ENCODE assay signal across 2 cellular contexts in genomic region chr15:74389115-74390048, GRCh38.
TF ChIP-seq lines count a peak whose summit lies in the region.

No MANE protein-coding gene starts in this region.

TF ChIP-seq in HEK293, 187 proteins besides CTCF, POLR2A, EP300 and RAD21 (continued from another document and continues in another):
- TF ChIP-seq ZNF677 (tag by site-specific recombination; IDR thresholded peaks at IDR 0.05) (no peak), ZNF398 (tag by site-specific recombination; IDR thresholded peaks at IDR 0.05) (peak; percentile 27; the same call in 1 of the 2 replicates), GLIS2 (tag by site-specific recombination; IDR thresholded peaks at IDR 0.05) (peak; percentile 41), ZNF621 (tag by site-specific recombination; IDR thresholded peaks at IDR 0.05) (no peak), PBX3 (CRISPR knock-in tag; IDR thresholded peaks at IDR 0.05) (no peak), ZNF639 (tag by site-specific recombination; IDR thresholded peaks at IDR 0.05) (no peak), IKZF3 (tag by site-specific recombination; IDR thresholded peaks at IDR 0.05) (peak; percentile 50; the same call in 1 of the 2 replicates), KLF8 (tag by site-specific recombination; IDR thresholded peaks at IDR 0.05) (no peak), ZNF544 (tag by site-specific recombination; IDR thresholded peaks at IDR 0.05) (no peak), MEIS1 (CRISPR knock-in tag; IDR thresholded peaks at IDR 0.05; ENCODE audit: borderline replicate concordance) (no peak), ZSCAN30 (tag by site-specific recombination; IDR thresholded peaks at IDR 0.05) (0 out of 2 replicates have a peak, but pooled peaks have one; percentile 48), GLIS1 (tag by site-specific recombination; IDR thresholded peaks at IDR 0.05) (peak; percentile 95), ZNF585B (tag by site-specific recombination; IDR thresholded peaks at IDR 0.05) (no peak), ZBTB7A (tag by site-specific recombination; IDR thresholded peaks at IDR 0.05; ENCODE audit: low read depth) (no peak), SETDB1 (IDR thresholded peaks at IDR 0.05; ENCODE audit: insufficient read length, low read length) (no peak), ZNF626 (tag by site-specific recombination; IDR thresholded peaks at IDR 0.05) (no peak), ZNF148 (tag by site-specific recombination; IDR thresholded peaks at IDR 0.05; ENCODE audit: borderline replicate concordance) (no peak), TRIM28 (IDR thresholded peaks at IDR 0.05; ENCODE audit: borderline replicate concordance, low read length) (no peak), ZNF112 (tag by site-specific recombination; IDR thresholded peaks at IDR 0.05) (no peak), ZNF214 (tag by site-specific recombination; IDR thresholded peaks at IDR 0.05; ENCODE audit: borderline replicate concordance) (no peak), ZNF792 (tag by site-specific recombination; IDR thresholded peaks at IDR 0.05) (no peak), ZBTB6 (tag by site-specific recombination; IDR thresholded peaks at IDR 0.05) (no peak), ZIC2 (tag by site-specific recombination; IDR thresholded peaks at IDR 0.05) (peak; percentile 96), ZNF202 (tag by site-specific recombination; IDR thresholded peaks at IDR 0.05; ENCODE audit: borderline replicate concordance) (no peak), BCL11B (tag by site-specific recombination; IDR thresholded peaks at IDR 0.05; ENCODE audit: low read depth) (no peak), ZNF335 (tag by site-specific recombination; conservative IDR thresholded peaks at IDR 0.05) (no peak), ZNF707 (tag by site-specific recombination; IDR thresholded peaks at IDR 0.05) (no peak), KLF1 (tag by site-specific recombination; IDR thresholded peaks at IDR 0.05) (no peak), EGR2 (tag by site-specific recombination; IDR thresholded peaks at IDR 0.05; ENCODE audit: low read depth) (no peak)

TF ChIP-seq in K562, 482 proteins besides CTCF, POLR2A, EP300 and RAD21 (continued from another document and continues in another):
- TF ChIP-seq RREB1 (CRISPR knock-in tag; IDR thresholded peaks at IDR 0.05) (peak; percentile 70; the same call in 1 of the 2 replicates), L3MBTL2 (IDR thresholded peaks at IDR 0.05) (peak; percentile 95), PKNOX1 (IDR thresholded peaks at IDR 0.05) (peak; percentile 19; the same call in 1 of the 2 replicates), RBFOX2 (IDR thresholded peaks at IDR 0.05; ENCODE audit: low read depth, low read length) (peak; percentile 57), ZNF707 (CRISPR knock-in tag; conservative IDR thresholded peaks at IDR 0.05) (peak; percentile 72), HMGXB4 (CRISPR knock-in tag; IDR thresholded peaks at IDR 0.05) (no peak), E2F1 (CRISPR knock-in tag; IDR thresholded peaks at IDR 0.05) (peak; percentile 21; the same call in 1 of the 2 replicates), ZFP30 (CRISPR knock-in tag; IDR thresholded peaks at IDR 0.05; ENCODE audit: borderline replicate concordance) (no peak), FOXP4 (CRISPR knock-in tag; IDR thresholded peaks at IDR 0.05; ENCODE audit: borderline replicate concordance) (0 out of 2 replicates have a peak, but pooled peaks have one; percentile 62), NR2C1 (IDR thresholded peaks at IDR 0.05) (no peak), NR2C1 (tag; IDR thresholded peaks at IDR 0.05) (peak; percentile 79), ZNF76 (CRISPR knock-in tag; IDR thresholded peaks at IDR 0.05; ENCODE audit: borderline replicate concordance) (peak; percentile 90), ARNT (IDR thresholded peaks at IDR 0.05) (peak; percentile 94 to 97), MCM7 (IDR thresholded peaks at IDR 0.05) (no peak), ZBTB11 (CRISPR knock-in tag; IDR thresholded peaks at IDR 0.05) (peak in 1 of 3 experiments; percentile 85; a peak in 2 of 6 replicates), ZNF212 (CRISPR knock-in tag; IDR thresholded peaks at IDR 0.05) (0 out of 2 replicates have a peak, but pooled peaks have one; percentile 68), ZNF717 (CRISPR knock-in tag; IDR thresholded peaks at IDR 0.05) (no peak), C11orf30 (IDR thresholded peaks at IDR 0.05; ENCODE audit: low read depth) (no peak), ZNF57 (CRISPR knock-in tag; IDR thresholded peaks at IDR 0.05) (peak; percentile 83; the same call in 1 of the 2 replicates), ZNF778 (CRISPR knock-in tag; IDR thresholded peaks at IDR 0.05) (no peak), BACH1 (tag; IDR thresholded peaks at IDR 0.05) (peak; percentile 90), E2F3 (CRISPR knock-in tag; IDR thresholded peaks at IDR 0.05) (peak; percentile 69; the same call in 1 of the 2 replicates), BRD9 (IDR thresholded peaks at IDR 0.05; ENCODE audit: low read depth, partially characterized antibody) (peak; percentile 46), MEF2D (tag; conservative IDR thresholded peaks at IDR 0.05; ENCODE audit: low read depth) (peak; percentile 88; the same call in 1 of the 2 replicates), ZNF24 (IDR thresholded peaks at IDR 0.05) (peak; percentile 74; the same call in 1 of the 2 replicates), ERF (CRISPR knock-in tag; IDR thresholded peaks at IDR 0.05) (peak; percentile 84), ZBTB2 (IDR thresholded peaks at IDR 0.05) (peak; percentile 76; the same call in 1 of the 2 replicates), HBP1 (CRISPR knock-in tag; IDR thresholded peaks at IDR 0.05) (peak; percentile 82)
